In genomic region chr2:62467475-62468321, GRCh38 we compare ENCODE assay signal across 9 cellular contexts. TPM values are rescaled to one million over a fixed set of nuclear protein-coding genes. Genes with fewer than 3 reads are reported as not detected.
A peak's percentile ranks its signal among the peaks of the same experiment; 100 is the strongest.
DNase-seq lines count a peak whose midpoint lies in the region; ATAC-seq and TF ChIP-seq lines count a peak whose summit lies in the region.
"Had no signal": no experiment of that assay in that cellular context is flagged by ENCODE, and none has a peak within 500 bp of the region (broad histone marks: within the 10 kb centered on the region; RNA-seq: fewer than 3 reads in every experiment).

No MANE protein-coding gene starts in this region.

- ATAC-seq in GM21786 (IDR thresholded peaks at IDR 0.05; ENCODE audit: unreplicated experiment), result no peak

- no peaks in the 10 kb centered on the region for H3K9me3 Mint-ChIP-seq in activated naive CD4-positive, alpha-beta T cell treated with anti-CD3 and anti-CD28 coated beads, Interleukin-2, amount 10 ng/mL, durations not matched to agents 7 days and 5 days
- H3K9me3 Mint-ChIP-seq: central memory CD8-positive, alpha-beta T cell had no signal

- H3K4me3 Mint-ChIP-seq in activated naive CD4-positive, alpha-beta T cell treated with anti-CD3 and anti-CD28 coated beads, Interleukin-2, amount 10 ng/mL, durations not matched to agents 7 days and 5 days, result no peak overlapping the region
- H3K4me3 Mint-ChIP-seq: central memory CD8-positive, alpha-beta T cell had no signal

- no peaks in the 10 kb centered on the region for H3K4me1 Mint-ChIP-seq in activated naive CD4-positive, alpha-beta T cell treated with anti-CD3 and anti-CD28 coated beads, Interleukin-2, amount 10 ng/mL, durations not matched to agents 7 days and 5 days
- H3K4me1 Mint-ChIP-seq: central memory CD8-positive, alpha-beta T cell had no signal

- H3K4me2 ChIP-seq in OCI-LY3 (ENCODE audit: low read length) (no peak overlapping the region), skeletal muscle satellite cell (ENCODE audit: low read length) (peak overlapping the region; percentile 7)

- H3K27ac ChIP-seq in OCI-LY3 (ENCODE audit: low read length), result no peak overlapping the region

- H3K4me1 ChIP-seq in OCI-LY3 (ENCODE audit: low read length) (peaks cover 10% of the 10 kb centered on the region; the same call in 1 of the 2 replicates), skeletal muscle satellite cell (ENCODE audit: control insufficient read depth, insufficient read depth, low read length) (peaks cover 14% of the 10 kb centered on the region)

- no peaks in the 10 kb centered on the region for H3K79me2 ChIP-seq in OCI-LY3 (ENCODE audit: low read length)

- DNase-seq in HCEC 1CT (peak; percentile 15), fibroblast of the conjunctiva (ENCODE audit: low read depth) (peak; percentile 67), NCI-H2107 treated with DMSO at 0.1 percent for 48 hours (lab: John Stamatoyannopoulos, UW; ENCODE audit: unreplicated experiment) (no peak)
- DNase-seq in activated naive CD4-positive, alpha-beta T cell treated with anti-CD3 and anti-CD28 coated beads, Interleukin-2, amount 10 ng/mL, durations not matched to agents 7 days and 5 days, result no peak
- DNase-seq: activated CD4-positive, alpha-beta T cell treated with anti-CD3 and anti-CD28 coated beads, Interleukin-2, amount 50 U/mL, for 48 hours had no signal

- peak overlapping the region; percentile 49; the same call in 1 of the 2 replicates for H2AFZ ChIP-seq in OCI-LY3 (ENCODE audit: low read depth, low read length)

- H3K27ac Mint-ChIP-seq in activated naive CD4-positive, alpha-beta T cell treated with anti-CD3 and anti-CD28 coated beads, Interleukin-2, amount 10 ng/mL, durations not matched to agents 7 days and 5 days, result no peak overlapping the region

- H3K4me3 ChIP-seq in OCI-LY3 (ENCODE audit: low read length) (no peak overlapping the region), skeletal muscle satellite cell (ENCODE audit: low read length) (no peak overlapping the region)

- CTCF ChIA-PET in activated naive CD4-positive, alpha-beta T cell treated with anti-CD3 and anti-CD28 coated beads, Interleukin-2, amount 10 ng/mL, durations not matched to agents 7 days and 5 days (lab: Charles Lee), result interaction anchor here (1.9 kb wide), 1 partner anchor 11 kb away, joined by 10 read pairs; no protein-coding TSS in a partner anchor

- no peaks in the 10 kb centered on the region for H3K27me3 ChIP-seq in OCI-LY3 (ENCODE audit: low read depth, low read length)
- no peaks in the 10 kb centered on the region for H3K27me3 ChIP-seq in skeletal muscle satellite cell (ENCODE audit: control insufficient read depth, insufficient read depth, low read length)

- peaks cover 24% of the 10 kb centered on the region for H3K27me3 Mint-ChIP-seq in activated naive CD4-positive, alpha-beta T cell treated with anti-CD3 and anti-CD28 coated beads, Interleukin-2, amount 10 ng/mL, durations not matched to agents 7 days and 5 days
- H3K27me3 Mint-ChIP-seq: central memory CD8-positive, alpha-beta T cell had no signal

- H4K20me1 ChIP-seq in OCI-LY3 (ENCODE audit: insufficient read depth, low read length), result no peaks in the 10 kb centered on the region

- no peaks in the 10 kb centered on the region for H3K9me3 ChIP-seq in OCI-LY3 (ENCODE audit: insufficient read depth, low read length)
- H3K9me3 ChIP-seq in skeletal muscle satellite cell (replicated peaks; ENCODE audit: low read length), result no peaks in the 10 kb centered on the region

- H3K36me3 ChIP-seq in OCI-LY3 (replicated peaks; ENCODE audit: low read depth, low read length), result no peaks in the 10 kb centered on the region
- no peaks in the 10 kb centered on the region for H3K36me3 ChIP-seq in skeletal muscle satellite cell (ENCODE audit: insufficient read depth, low read length)

- no peak overlapping the region for H3K9ac ChIP-seq in OCI-LY3 (ENCODE audit: low read length)
- H3K9ac ChIP-seq in skeletal muscle satellite cell (ENCODE audit: low read depth, low read length), result no peak overlapping the region

- no peak for TF ChIP-seq CTCF in OCI-LY3 (IDR thresholded peaks at IDR 0.05; ENCODE audit: low read depth, low read length)

- no peaks in the 10 kb centered on the region for H3K36me3 Mint-ChIP-seq in activated naive CD4-positive, alpha-beta T cell treated with anti-CD3 and anti-CD28 coated beads, Interleukin-2, amount 10 ng/mL, durations not matched to agents 7 days and 5 days

RNA-seq across cellular contexts. Expression of gene TMEM17, which starts 38.3 kb away (rescaled TPM):
- total RNA-seq in skeletal muscle satellite cell (2012; rRNA removed), result 1.3 and 1.7 TPM in 2 replicates

Comparison
In these comparisons a context has a peak if more than half of its experiments do, and no peak if none do; other contexts are left out.
1. DNase-seq: peak in HCEC 1CT (single experiment) and fibroblast of the conjunctiva (single experiment); none in NCI-H2107 treated with DMSO at 0.1 percent for 48 hours (single experiment) and activated naive CD4-positive, alpha-beta T cell treated with anti-CD3 and anti-CD28 coated beads, Interleukin-2, amount 10 ng/mL, durations not matched to agents 7 days and 5 days (single experiment).